Comparison of ENCODE assay signal across 9 cellular contexts in genomic region chr2:200578778-200579177, GRCh38. TPM values are rescaled to one million over a fixed set of nuclear protein-coding genes. Genes with fewer than 3 reads are reported as not detected.
DNase-seq lines count a peak whose midpoint lies in the region; TF ChIP-seq lines count a peak whose summit lies in the region.
"Had no signal": no experiment of that assay in that cellular context is flagged by ENCODE, and none has a peak within 500 bp of the region (broad histone marks: within the 10 kb centered on the region; RNA-seq: fewer than 3 reads in every experiment).

No MANE protein-coding gene starts in this region.

- H3K36me3 Mint-ChIP-seq in neural crest cell (ENCODE audit: low read depth), result peaks cover 31% of the 10 kb centered on the region

- no peaks in the 10 kb centered on the region for H3K4me1 Mint-ChIP-seq in neural crest cell

- no peak overlapping the region for H3K27ac Mint-ChIP-seq in neural crest cell (ENCODE audit: unreplicated experiment)

- no peak overlapping the region for H3K4me3 ChIP-seq in brain microvascular endothelial cell (ENCODE audit: low read depth, low read length)
- H3K4me3 ChIP-seq: SJCRH30 had no signal

- no peaks in the 10 kb centered on the region for H3K36me3 ChIP-seq in brain microvascular endothelial cell (replicated peaks)

- DNase-seq in GM10266 (ENCODE audit: extremely low spot score) (no peak), LHCN-M2 (ENCODE audit: low read depth) (peak; percentile 47), brain microvascular endothelial cell (peak; percentile 37), neural crest cell (ENCODE audit: low read depth, low spot score) (no peak), COLO668 (lab: John Stamatoyannopoulos, UW; ENCODE audit: unreplicated experiment) (no peak), HPDE6-E6E7 (ENCODE audit: extremely low spot score) (no peak)
- DNase-seq in effector CD4-positive, alpha-beta T cell, result no peak
- no peak for DNase-seq in stimulated activated CD4-positive, alpha-beta T cell treated with anti-CD3 and anti-CD28 coated beads, Interleukin-4, amount 100 ng/mL, for 4 hours

- H3K27me3 Mint-ChIP-seq in neural crest cell (ENCODE audit: low read depth), result no peaks in the 10 kb centered on the region

- TF ChIP-seq CTCF in GM10266 (IDR thresholded peaks at IDR 0.05; ENCODE audit: control insufficient read depth, insufficient read depth, low read depth, missing control alignments) (peak; percentile 31), brain microvascular endothelial cell (IDR thresholded peaks at IDR 0.05; ENCODE audit: low read depth, low read length, missing control alignments) (peak; percentile 61), neural crest cell (conservative IDR thresholded peaks at IDR 0.05) (peak; percentile 63)

- peaks cover 3% of the 10 kb centered on the region for H3K9me3 Mint-ChIP-seq in neural crest cell

- no peaks in the 10 kb centered on the region for H3K27me3 ChIP-seq in brain microvascular endothelial cell (replicated peaks)
- H3K27me3 ChIP-seq: SJCRH30 had no signal

- H3K27ac ChIP-seq in brain microvascular endothelial cell, result no peak overlapping the region
- H3K27ac ChIP-seq: SJCRH30 had no signal

- in situ Hi-C loops in brain microvascular endothelial cell (cut with HindIII; ENCODE audit: low pct_ligation_motif_present, low sequenced_read_pairs), result no loop called here

- no peak overlapping the region for H3K4me3 Mint-ChIP-seq in neural crest cell

RNA-seq across cellular contexts. Expression of gene AOX1, which starts 7.0 kb away (rescaled TPM):
- total RNA-seq in LHCN-M2 (2014; rRNA removed) (41.5 and 43.0 TPM in 2 replicates), neural crest cell (2.8 and 4.3 TPM in 2 replicates)
- polyA plus RNA-seq in LHCN-M2 (2012), result 47.3 TPM

RNA-seq across cellular contexts. Expression of gene SGO2, which starts 52.8 kb away (rescaled TPM):
- 43.1 and 48.9 TPM in 2 replicates for total RNA-seq in LHCN-M2 (2014; rRNA removed)
- 5.8 TPM for polyA plus RNA-seq in LHCN-M2 (2012)
- 33.1 and 33.5 TPM in 2 replicates for total RNA-seq in neural crest cell

Comparison
In these comparisons a context has a peak if more than half of its experiments do, and no peak if none do; other contexts are left out.
1. DNase-seq: peak in LHCN-M2 (single experiment) and brain microvascular endothelial cell (single experiment); none in GM10266 (single experiment), neural crest cell (single experiment), effector CD4-positive, alpha-beta T cell (single experiment), stimulated activated CD4-positive, alpha-beta T cell treated with anti-CD3 and anti-CD28 coated beads, Interleukin-4, amount 100 ng/mL, for 4 hours (0 of 2), COLO668 (single experiment) and HPDE6-E6E7 (single experiment).
2. Peak in every context shown above with its lines, with median percentiles within 50 percentile points of each other: CTCF ChIP-seq.